In the genomic region with DNA sequence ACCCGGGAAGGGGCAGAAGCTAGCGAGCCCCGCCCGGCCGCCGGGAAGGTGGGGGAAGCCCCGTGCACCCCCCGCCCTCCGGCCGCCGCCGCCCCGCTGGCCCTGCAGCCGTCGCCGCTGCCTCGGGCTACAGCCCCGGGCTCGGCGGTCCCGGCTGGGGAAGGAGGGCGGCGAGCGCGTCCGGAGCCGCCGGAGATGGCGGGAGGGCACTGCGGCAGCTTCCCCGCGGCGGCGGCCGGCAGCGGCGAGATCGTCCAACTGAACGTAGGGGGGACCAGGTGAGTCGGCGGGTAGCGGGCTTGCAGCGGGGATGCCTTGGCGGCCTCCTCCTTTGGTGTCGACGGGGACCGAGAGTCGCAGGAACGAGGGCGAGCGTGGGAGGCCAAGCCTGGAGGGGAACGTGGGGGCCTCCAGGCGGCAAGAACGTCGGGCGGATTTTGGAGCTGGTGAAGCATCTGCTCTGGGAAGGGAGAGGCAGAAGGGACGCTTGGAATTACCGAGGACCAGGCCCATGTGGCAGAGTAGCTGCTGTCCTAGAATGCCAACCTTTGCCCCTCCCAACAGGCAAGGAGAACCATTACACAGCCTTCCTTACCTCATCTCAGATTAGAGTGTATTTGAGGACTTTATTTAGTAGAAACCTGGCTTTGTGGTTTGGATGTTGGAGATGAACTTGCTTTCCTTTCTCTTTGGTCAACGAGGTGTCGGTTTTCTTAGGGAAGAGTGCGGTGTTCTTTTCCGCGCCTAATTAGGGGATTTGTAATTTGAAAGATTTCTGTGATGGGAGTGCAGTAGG, we compare ENCODE assay signal across 8 cellular contexts. TPM values are rescaled to one million over a fixed set of nuclear protein-coding genes. Genes with fewer than 3 reads are reported as not detected.
A peak's percentile ranks its signal among the peaks of the same experiment; 100 is the strongest.
DNase-seq lines count a peak whose midpoint lies in the region; ATAC-seq and TF ChIP-seq lines count a peak whose summit lies in the region.

No MANE protein-coding gene starts in this region.

- peak overlapping the region; percentile 80 for H3K4me3 ChIP-seq in AG09309 (ENCODE audit: control insufficient read depth, low read depth, low read length)
- peak overlapping the region; percentile 60 for H3K4me3 ChIP-seq in effector memory CD4-positive, alpha-beta T cell (ENCODE audit: insufficient read depth, low read depth, low read length, poor library complexity, severe bottlenecking)

- TF ChIP-seq CTCF in AG09309 (IDR thresholded peaks at IDR 0.05; ENCODE audit: control insufficient read depth, insufficient read depth, low read depth, low read length, missing control alignments), result no peak

- H3K36me3 Mint-ChIP-seq in activated CD4-positive, alpha-beta T cell treated with anti-CD3 and anti-CD28 coated beads for 36 hours (ENCODE audit: low read depth), result no peaks in the 10 kb centered on the region

- intact Hi-C loops in activated CD4-positive, alpha-beta T cell treated with anti-CD3 and anti-CD28 coated beads for 36 hours (cut with DNase I, micrococcal nuclease), result loop anchor here (5.0 to 10.0 kb wide), 2 partner anchors 1133 to 1580 kb away; a partner anchor contains a TSS

- peaks cover 8% of the 10 kb centered on the region for H3K27me3 Mint-ChIP-seq in activated CD4-positive, alpha-beta T cell treated with anti-CD3 and anti-CD28 coated beads for 36 hours

- POLR2A ChIA-PET in activated CD4-positive, alpha-beta T cell treated with anti-CD3 and anti-CD28 coated beads for 36 hours (lab: Charles Lee), result no interaction called here

- no peaks in the 10 kb centered on the region for H3K36me3 ChIP-seq in effector memory CD4-positive, alpha-beta T cell (ENCODE audit: control insufficient read depth, insufficient read depth, low read length)

- H3K4me1 ChIP-seq in effector memory CD4-positive, alpha-beta T cell (ENCODE audit: control insufficient read depth, insufficient read depth, low read length, poor library complexity, severe bottlenecking), result peaks cover 3% of the 10 kb centered on the region

- no peaks in the 10 kb centered on the region for H3K9me3 ChIP-seq in effector memory CD4-positive, alpha-beta T cell (ENCODE audit: control insufficient read depth, low read length)

- peak overlapping the region; percentile 87 for H3K27ac Mint-ChIP-seq in activated CD4-positive, alpha-beta T cell treated with anti-CD3 and anti-CD28 coated beads for 36 hours

- H3K27ac ChIP-seq in effector memory CD4-positive, alpha-beta T cell (ENCODE audit: insufficient read depth, low read length, poor library complexity, severe bottlenecking), result no peak overlapping the region

- no peak for DNase-seq in AG09309 (ENCODE audit: low read depth)
- DNase-seq in NCI-H2107 treated with DMSO at 0.1 percent for 48 hours (lab: John Stamatoyannopoulos, UW; ENCODE audit: unreplicated experiment), result peak; percentile 96
- DNase-seq in activated CD4-positive, alpha-beta T cell treated with anti-CD3 and anti-CD28 coated beads for 36 hours, result peak; percentile 70
- DNase-seq in effector memory CD4-positive, alpha-beta T cell, result no peak
- DNase-seq in medulla oblongata (ENCODE audit: extremely low spot score), result peak; percentile 69
- peak; percentile 4 to 7 for DNase-seq in stimulated activated CD8-positive, alpha-beta memory T cell treated with anti-CD3 and anti-CD28 coated beads, Interleukin-2, amount 100 ng/mL, for 48 hours (ENCODE audit: low read depth in 2 of 2)

- peaks cover 3% of the 10 kb centered on the region for H3K27me3 ChIP-seq in effector memory CD4-positive, alpha-beta T cell (replicated peaks; ENCODE audit: control insufficient read depth, insufficient read depth, low read length, poor library complexity, severe bottlenecking)

- CTCF ChIA-PET in activated CD4-positive, alpha-beta T cell treated with anti-CD3 and anti-CD28 coated beads for 36 hours (lab: Charles Lee), result interaction anchor here (0.7 kb wide), 1 partner anchor 12 kb away, joined by 3 read pairs; no protein-coding TSS in a partner anchor

- no peaks in the 10 kb centered on the region for H3K9me3 Mint-ChIP-seq in activated CD4-positive, alpha-beta T cell treated with anti-CD3 and anti-CD28 coated beads for 36 hours (ENCODE audit: low read depth)

- H3K4me1 Mint-ChIP-seq in activated CD4-positive, alpha-beta T cell treated with anti-CD3 and anti-CD28 coated beads for 36 hours, result peaks cover 32% of the 10 kb centered on the region

- H3K4me3 Mint-ChIP-seq in activated CD4-positive, alpha-beta T cell treated with anti-CD3 and anti-CD28 coated beads for 36 hours, result peak overlapping the region; percentile 92

- ATAC-seq in GM18861 (IDR thresholded peaks at IDR 0.05; ENCODE audit: unreplicated experiment) (peak; percentile 48), HG03045 (IDR thresholded peaks at IDR 0.05; ENCODE audit: unreplicated experiment) (peak; percentile 74)
- ATAC-seq in activated CD4-positive, alpha-beta T cell treated with anti-CD3 and anti-CD28 coated beads for 36 hours, result peak; percentile 55

RNA-seq across cellular contexts. Expression of a gene that starts 0.6 kb away (rescaled TPM):
- 1 to 10 TPM; 4.0 to 4.2 TPM for total RNA-seq in activated CD4-positive, alpha-beta T cell treated with anti-CD3 and anti-CD28 coated beads for 36 hours

Comparison
In these comparisons a context has a peak if more than half of its experiments do, and no peak if none do; other contexts are left out.
1. DNase-seq: peak in NCI-H2107 treated with DMSO at 0.1 percent for 48 hours (single experiment), activated CD4-positive, alpha-beta T cell treated with anti-CD3 and anti-CD28 coated beads for 36 hours (single experiment), medulla oblongata (single experiment) and stimulated activated CD8-positive, alpha-beta memory T cell treated with anti-CD3 and anti-CD28 coated beads, Interleukin-2, amount 100 ng/mL, for 48 hours (2 of 2); none in AG09309 (single experiment) and effector memory CD4-positive, alpha-beta T cell (0 of 3).
2. Peak in every context shown above with its lines, with median percentiles within 50 percentile points of each other: ATAC-seq.